ENCODE assay signal across 9 cellular contexts in the genomic region with DNA sequence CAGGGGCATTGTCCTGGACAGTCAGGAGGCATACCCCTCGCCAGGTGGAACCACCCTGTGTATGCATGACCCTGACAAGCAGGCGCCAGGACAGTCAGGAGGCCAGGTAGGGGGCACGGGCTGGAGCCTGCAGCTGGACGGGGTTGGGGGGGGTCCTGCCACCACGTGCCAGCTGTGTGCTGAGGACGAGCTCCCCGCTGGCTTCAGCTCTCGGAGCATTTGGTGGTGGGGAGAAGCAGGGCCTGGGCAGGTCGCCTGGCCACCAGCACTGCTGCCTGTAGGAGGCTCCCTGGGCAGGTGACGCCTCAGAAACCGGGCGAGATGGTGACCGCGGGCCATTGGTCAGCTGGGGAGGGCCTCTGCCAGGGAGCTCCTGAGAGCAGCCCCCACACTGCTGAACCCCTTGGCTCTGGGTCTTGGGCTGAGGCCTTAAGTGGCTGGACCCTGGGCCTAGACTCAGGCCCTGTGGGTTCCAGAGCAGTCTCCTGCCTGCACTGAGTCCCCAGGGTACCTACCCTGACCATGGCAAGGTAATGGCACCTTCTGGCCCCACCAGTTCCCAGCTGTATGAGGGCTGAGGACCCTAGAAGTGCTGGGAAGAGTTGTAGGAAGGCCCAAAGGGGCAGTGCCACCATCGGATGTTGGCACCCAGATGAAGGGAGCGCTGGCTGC. TPM values are rescaled to one million over a fixed set of nuclear protein-coding genes. Genes with fewer than 3 reads are reported as not detected.
DNase-seq lines count a peak whose midpoint lies in the region; ATAC-seq and TF ChIP-seq lines count a peak whose summit lies in the region.
"Had no signal": no experiment of that assay in that cellular context is flagged by ENCODE, and none has a peak within 500 bp of the region (broad histone marks: within the 10 kb centered on the region; RNA-seq: fewer than 3 reads in every experiment).

No MANE protein-coding gene starts in this region.

- H3K9me3 Mint-ChIP-seq in brain, result no peaks in the 10 kb centered on the region

- ATAC-seq in Right ventricle myocardium superior (ENCODE audit: poor library complexity) (no peak), HG02870 (IDR thresholded peaks at IDR 0.05; ENCODE audit: unreplicated experiment) (no peak)

- peak overlapping the region in 4 of 5 experiments; percentile 83 to 99 (median 89) for H3K27ac Mint-ChIP-seq in brain

- no peaks in the 10 kb centered on the region for H3K27me3 Mint-ChIP-seq in brain

- no peak for TF ChIP-seq CTCF in brain (conservative IDR thresholded peaks at IDR 0.05)

- peaks cover 37% of the 10 kb centered on the region for H3K4me1 ChIP-seq in mononuclear cell (ENCODE audit: insufficient read depth, low read length)

- H3K4me1 Mint-ChIP-seq in brain, result peaks cover 14% of the 10 kb centered on the region

- peaks cover 25% of the 10 kb centered on the region for H3K36me3 Mint-ChIP-seq in brain

- peak overlapping the region in 1 of 5 experiments; percentile 67 for H3K4me3 Mint-ChIP-seq in brain

- intact Hi-C loops in Right ventricle myocardium superior (cut with DNase I), result no loop called here
- intact Hi-C loops in cardiac septum (cut with DNase I), result no loop called here

- H3K4me3 ChIP-seq in mononuclear cell (ENCODE audit: low read length), result peak overlapping the region; percentile 19
- H3K4me3 ChIP-seq: SJSA1 had no signal

- DNase-seq in Right ventricle myocardium superior (peak; percentile 50), cardiac septum (ENCODE audit: low spot score) (no peak), NCI-H2196 (lab: John Stamatoyannopoulos, UW; ENCODE audit: unreplicated experiment) (no peak), DMS79 treated with DMSO at 0.1 percent for 48 hours (lab: John Stamatoyannopoulos, UW) (no peak), SIG-M5 treated with dmso at 0.1 percent for 504 hours (lab: John Stamatoyannopoulos, UW; ENCODE audit: unreplicated experiment) (no peak)

- no peaks in the 10 kb centered on the region for H3K27me3 ChIP-seq in mononuclear cell (ENCODE audit: insufficient read depth, low read length)
- H3K27me3 ChIP-seq: SJSA1 had no signal

- no peaks in the 10 kb centered on the region for H3K9me3 ChIP-seq in mononuclear cell (ENCODE audit: low read depth, low read length)

RNA-seq across cellular contexts. Expression of a gene that starts 0.8 kb away (rescaled TPM):
- total RNA-seq in Right ventricle myocardium superior, result 0.73 TPM
- 1.7 TPM for total RNA-seq in cardiac septum
- 0.20 TPM for polyA plus RNA-seq in brain (ENCODE audit: insufficient read depth, low read depth, low replicate concordance)
- 2.0 TPM for total RNA-seq in mononuclear cell
- total RNA-seq: SJSA1 had no signal

RNA-seq across cellular contexts. Expression of a gene that starts 15.4 kb away (rescaled TPM):
- total RNA-seq in Right ventricle myocardium superior, result 15.5 TPM
- 16.4 TPM for total RNA-seq in cardiac septum
- 45.2 TPM for polyA plus RNA-seq in brain (ENCODE audit: insufficient read depth, low read depth, low replicate concordance)
- 31.9 TPM for total RNA-seq in mononuclear cell

RNA-seq across cellular contexts. Expression of a gene that starts 27.0 kb away (rescaled TPM):
- 32.3 TPM for total RNA-seq in Right ventricle myocardium superior
- total RNA-seq in cardiac septum, result 38.9 TPM
- polyA plus RNA-seq in brain (ENCODE audit: insufficient read depth, low read depth, low replicate concordance), result 47.3 TPM
- 55.1 TPM for total RNA-seq in mononuclear cell

RNA-seq across cellular contexts. Expression of a gene that starts 53.5 kb away (rescaled TPM):
- not detected for total RNA-seq in Right ventricle myocardium superior
- total RNA-seq in cardiac septum, result not detected
- polyA plus RNA-seq in brain (ENCODE audit: insufficient read depth, low read depth, low replicate concordance), result not detected
- not detected for total RNA-seq in mononuclear cell
- total RNA-seq: SJSA1 had no signal
